In genomic region chr4:145181091-145181501, GRCh38 we compare ENCODE assay signal across 7 cellular contexts. TPM values are rescaled to one million over a fixed set of nuclear protein-coding genes. Genes with fewer than 3 reads are reported as not detected.
DNase-seq lines count a peak whose midpoint lies in the region; ATAC-seq and TF ChIP-seq lines count a peak whose summit lies in the region.

No MANE protein-coding gene starts in this region.

- H3K4me2 ChIP-seq in GM23338, result peak overlapping the region; percentile 91
- H3K4me2 ChIP-seq in hepatocyte, result peak overlapping the region; percentile 78

- peaks cover 19% of the 10 kb centered on the region for H3K4me1 Mint-ChIP-seq in GM23338
- H3K4me1 Mint-ChIP-seq in T-cell, result peaks cover 28 to 39% (median 31%) of the 10 kb centered on the region in 3 donors
- H3K4me1 Mint-ChIP-seq in stimulated activated memory B cell treated with anti-CD40 and anti-IgM and Interleukin-4, amounts not matched to agents 10 μg/mL and 1 μg/mL and 100 μg/mL, for 72 hours, result peaks cover 28% of the 10 kb centered on the region

- H3K4me3 ChIP-seq in GM23338 (peak overlapping the region; percentile 80), hepatocyte (peak overlapping the region; percentile 23)

- H3K36me3 ChIP-seq in GM23338 (ENCODE audit: insufficient read depth), result no peaks in the 10 kb centered on the region
- H3K36me3 ChIP-seq in hepatocyte (replicated peaks; ENCODE audit: insufficient read depth, low read depth), result no peaks in the 10 kb centered on the region

- H3K36me3 Mint-ChIP-seq in GM23338 (ENCODE audit: low read depth) (no peaks in the 10 kb centered on the region; the same call in 2 of the 3 replicates), T-cell (no peaks in the 10 kb centered on the region)
- H3K36me3 Mint-ChIP-seq in stimulated activated memory B cell treated with anti-CD40 and anti-IgM and Interleukin-4, amounts not matched to agents 10 μg/mL and 1 μg/mL and 100 μg/mL, for 72 hours, result no peaks in the 10 kb centered on the region

- H3K9me3 Mint-ChIP-seq in GM23338 (no peaks in the 10 kb centered on the region), T-cell (no peaks in the 10 kb centered on the region)
- no peaks in the 10 kb centered on the region for H3K9me3 Mint-ChIP-seq in stimulated activated memory B cell treated with anti-CD40 and anti-IgM and Interleukin-4, amounts not matched to agents 10 μg/mL and 1 μg/mL and 100 μg/mL, for 72 hours

- H3K27ac Mint-ChIP-seq in GM23338 (peak overlapping the region; percentile 87; the same call in 1 of the 2 replicates), T-cell (peak overlapping the region; percentile 75 to 93)
- H3K27ac Mint-ChIP-seq in stimulated activated memory B cell treated with anti-CD40 and anti-IgM and Interleukin-4, amounts not matched to agents 10 μg/mL and 1 μg/mL and 100 μg/mL, for 72 hours, result peak overlapping the region; percentile 94

- 8% methylated on average over 7 of the region's 7 CpGs for WGBS in hepatocyte (ENCODE audit: low lambda C conversion rate, missing lambda C conversion rate)

- H3K79me2 ChIP-seq in GM23338 (replicated peaks; ENCODE audit: insufficient read depth), result peaks cover 34% of the 10 kb centered on the region
- peaks cover 34% of the 10 kb centered on the region for H3K79me2 ChIP-seq in hepatocyte

- H4K20me1 ChIP-seq in GM23338 (replicated peaks; ENCODE audit: insufficient read depth) (peaks cover 7% of the 10 kb centered on the region; the same call in 1 of the 2 replicates), hepatocyte (ENCODE audit: insufficient read depth, poor library complexity, severe bottlenecking) (peaks cover 21% of the 10 kb centered on the region)

- H3F3A ChIP-seq in GM23338 (replicated peaks; ENCODE audit: low read depth), result no peaks in the 10 kb centered on the region

- H3K4me1 ChIP-seq in GM23338 (ENCODE audit: insufficient read depth) (peaks cover 8% of the 10 kb centered on the region), hepatocyte (ENCODE audit: insufficient read depth) (peaks cover 18% of the 10 kb centered on the region)

- POLR2A ChIA-PET in T-cell (lab: Charles Lee), result interaction anchor here in 1 of 2 donors (0.6 to 0.7 kb wide), 2 partner anchors 83 to 459 kb away, joined by 3 read pairs; partner anchors contain the start of gene ABCE1

- H3K4me3 Mint-ChIP-seq in GM23338, result peak overlapping the region; percentile 87
- peak overlapping the region; percentile 70 to 93 (median 86) for H3K4me3 Mint-ChIP-seq in T-cell
- H3K4me3 Mint-ChIP-seq in stimulated activated memory B cell treated with anti-CD40 and anti-IgM and Interleukin-4, amounts not matched to agents 10 μg/mL and 1 μg/mL and 100 μg/mL, for 72 hours, result peak overlapping the region; percentile 88

- CTCF ChIA-PET in T-cell (lab: Charles Lee), result interaction anchor here in 1 of 2 donors (0.5 to 0.6 kb wide), 2 partner anchors 45 to 756 kb away, joined by 3 read pairs; no protein-coding TSS in a partner anchor

- DNase-seq in GM23338 (ENCODE audit: low spot score) (no peak), T-cell (no peak), hepatocyte (ENCODE audit: low spot score) (no peak), AG08395 (ENCODE audit: low spot score) (no peak)

- no peak for TF ChIP-seq CTCF in GM23338 (conservative IDR thresholded peaks at IDR 0.05; ENCODE audit: low read depth in 2 of 2)
- TF ChIP-seq CTCF in hepatocyte (IDR thresholded peaks at IDR 0.05; ENCODE audit: poor library complexity), result no peak

- H3K27me3 Mint-ChIP-seq in GM23338 (ENCODE audit: insufficient read depth, low read depth, poor library complexity) (peaks cover 7% of the 10 kb centered on the region), T-cell (no peaks in the 10 kb centered on the region)
- no peaks in the 10 kb centered on the region for H3K27me3 Mint-ChIP-seq in stimulated activated memory B cell treated with anti-CD40 and anti-IgM and Interleukin-4, amounts not matched to agents 10 μg/mL and 1 μg/mL and 100 μg/mL, for 72 hours

- H3K27ac ChIP-seq in GM23338 (ENCODE audit: low read depth) (peak overlapping the region; percentile 61), hepatocyte (peak overlapping the region; percentile 89)

- ATAC-seq in GM23338 (no peak), T-cell (replicated peaks in 1 of 4) (peak in 2 of 4 experiments; percentile 0 to 5), HG02798 (IDR thresholded peaks at IDR 0.05; ENCODE audit: poor library complexity, unreplicated experiment) (no peak), HG03520 (IDR thresholded peaks at IDR 0.05; ENCODE audit: unreplicated experiment) (no peak)
- ATAC-seq in stimulated activated memory B cell treated with anti-CD40 and anti-IgM and Interleukin-4, amounts not matched to agents 10 μg/mL and 1 μg/mL and 100 μg/mL, for 72 hours, result peak; percentile 0

- H3K27me3 ChIP-seq in GM23338 (ENCODE audit: insufficient read depth) (no peaks in the 10 kb centered on the region), hepatocyte (no peaks in the 10 kb centered on the region)

- H3K9me3 ChIP-seq in hepatocyte (ENCODE audit: low read depth), result no peaks in the 10 kb centered on the region

- H2AFZ ChIP-seq in GM23338 (peak overlapping the region; percentile 95), hepatocyte (peak overlapping the region; percentile 51)

- no peaks in the 10 kb centered on the region for H3K9me2 ChIP-seq in GM23338 (ENCODE audit: insufficient read depth)
- no peaks in the 10 kb centered on the region for H3K9me2 ChIP-seq in hepatocyte (replicated peaks; ENCODE audit: insufficient read depth)

TF ChIP-seq in GM23338, 12 proteins besides CTCF, POLR2A, EP300 and RAD21:
- no peak for TF ChIP-seq EZH2phosphoT487 (IDR thresholded peaks at IDR 0.05; ENCODE audit: unreplicated experiment)
- no peak for TF ChIP-seq JUNB (IDR thresholded peaks at IDR 0.05; ENCODE audit: unreplicated experiment)
- TF ChIP-seq ETS1 (IDR thresholded peaks at IDR 0.05), result no peak
- TF ChIP-seq ZNF331 (CRISPR knock-in tag; IDR thresholded peaks at IDR 0.05; ENCODE audit: low read depth), result no peak
- TF ChIP-seq POLR2AphosphoS5 (IDR thresholded peaks at IDR 0.05; ENCODE audit: low read depth), result no peak

RNA-seq across cellular contexts. Expression of gene OTUD4, which starts 0.7 kb away (rescaled TPM):
- total RNA-seq in GM23338 (2014; rRNA removed; shearing (Covaris generic)), result 42.2 and 53.2 TPM in 2 replicates
- polyA plus RNA-seq in GM23338 (2016; fragmentation: Nextera tagmentation; extraction: Ambion mirVana) (15.5 and 17.9 TPM in 2 replicates), hepatocyte (10.9 and 12.9 TPM in 2 replicates)
- total RNA-seq in T-cell (10 to 100 TPM; 38.8 to 70.1 (median 49.1) TPM), hepatocyte (20.6 and 23.9 TPM in 2 replicates)
